Comparison of ENCODE assay signal across 1 cellular context in the genomic region with DNA sequence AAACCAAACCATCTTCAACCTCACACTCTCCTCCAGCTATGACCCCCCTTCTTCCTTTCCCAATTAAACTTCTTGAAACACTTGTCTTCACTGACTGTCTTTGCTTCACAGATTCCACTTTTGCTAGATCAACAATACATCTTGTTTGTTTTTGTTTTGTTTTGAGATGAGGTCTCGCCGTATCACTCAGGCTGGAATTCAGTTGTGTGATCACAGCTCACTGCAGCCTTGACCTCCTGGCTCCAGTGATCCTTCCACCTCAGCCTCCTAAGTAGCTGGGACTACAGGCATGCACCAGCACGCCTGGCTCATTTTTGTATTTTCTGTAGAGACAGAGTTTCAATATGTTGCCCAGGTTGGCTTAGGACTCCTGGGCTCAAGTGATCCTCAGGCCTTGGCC.
TF ChIP-seq lines count a peak whose summit lies in the region.

No MANE protein-coding gene starts in this region.

TF ChIP-seq in A549, 52 proteins besides CTCF, POLR2A, EP300 and RAD21 (continued from another document):
- TF ChIP-seq, protein P1, sequence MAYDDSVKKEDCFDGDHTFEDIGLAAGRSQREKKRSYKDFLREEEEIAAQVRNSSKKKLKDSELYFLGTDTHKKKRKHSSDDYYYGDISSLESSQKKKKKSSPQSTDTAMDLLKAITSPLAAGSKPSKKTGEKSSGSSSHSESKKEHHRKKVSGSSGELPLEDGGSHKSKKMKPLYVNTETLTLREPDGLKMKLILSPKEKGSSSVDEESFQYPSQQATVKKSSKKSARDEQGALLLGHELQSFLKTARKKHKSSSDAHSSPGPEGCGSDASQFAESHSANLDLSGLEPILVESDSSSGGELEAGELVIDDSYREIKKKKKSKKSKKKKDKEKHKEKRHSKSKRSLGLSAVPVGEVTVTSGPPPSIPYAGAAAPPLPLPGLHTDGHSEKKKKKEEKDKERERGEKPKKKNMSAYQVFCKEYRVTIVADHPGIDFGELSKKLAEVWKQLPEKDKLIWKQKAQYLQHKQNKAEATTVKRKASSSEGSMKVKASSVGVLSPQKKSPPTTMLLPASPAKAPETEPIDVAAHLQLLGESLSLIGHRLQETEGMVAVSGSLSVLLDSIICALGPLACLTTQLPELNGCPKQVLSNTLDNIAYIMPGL (CRISPR knock-in tag; IDR thresholded peaks at IDR 0.05; ENCODE audit: borderline replicate concordance) = no peak
- no peak for TF ChIP-seq EHF (CRISPR knock-in tag; IDR thresholded peaks at IDR 0.05)
- no peak for TF ChIP-seq CHD2 (IDR thresholded peaks at IDR 0.05; ENCODE audit: low read length, partially characterized antibody)
- TF ChIP-seq JUN (IDR thresholded peaks at IDR 0.05) = no peak
